ENCODE assay signal across 8 cellular contexts in the genomic region with DNA sequence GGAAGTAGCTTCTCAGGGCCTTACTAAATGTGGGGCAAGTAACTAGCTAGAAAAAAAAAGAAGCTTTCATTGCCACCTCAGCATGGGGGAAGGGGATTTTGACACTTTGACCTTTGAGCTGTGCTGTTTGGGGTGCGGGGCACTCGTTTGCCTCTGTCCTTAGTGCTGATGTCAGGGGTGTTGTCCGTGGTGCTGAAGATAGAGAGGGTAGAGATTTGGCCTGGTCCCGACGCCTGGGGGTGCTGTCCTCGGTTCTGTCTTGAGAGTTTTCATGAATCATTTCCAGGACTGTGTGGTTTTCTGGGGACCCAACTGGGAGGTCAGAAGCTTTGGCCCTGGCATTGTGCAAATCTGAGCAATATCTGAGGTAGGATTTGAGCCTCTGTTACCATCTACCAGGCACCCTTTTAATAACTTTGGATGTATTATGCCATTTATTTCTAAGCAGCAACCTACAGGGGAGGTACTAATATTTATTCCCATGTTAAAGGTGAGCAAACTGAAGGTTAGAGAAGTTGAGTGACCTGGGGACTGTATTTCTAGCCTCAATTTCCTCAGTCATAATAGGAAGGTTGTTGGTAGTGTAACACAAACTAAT.
A peak's percentile ranks its signal among the peaks of the same experiment; 100 is the strongest.
DNase-seq lines count a peak whose midpoint lies in the region; ATAC-seq and TF ChIP-seq lines count a peak whose summit lies in the region.

No MANE protein-coding gene starts in this region.

- TF ChIP-seq EP300 in Ishikawa (IDR thresholded peaks at IDR 0.05; ENCODE audit: borderline replicate concordance): no peak

- H3K4me3 Mint-ChIP-seq in type B pancreatic cell: no peak overlapping the region

- TF ChIP-seq RAD21 in Ishikawa (IDR thresholded peaks at IDR 0.05; ENCODE audit: low read depth): peak; percentile 40; the same call in 1 of the 2 replicates

- peaks cover 20% of the 10 kb centered on the region for H3K27me3 Mint-ChIP-seq in type B pancreatic cell

- no peaks in the 10 kb centered on the region for H3K36me3 ChIP-seq in BJ (ENCODE audit: control insufficient read depth, insufficient read depth, low read length)

- POLR2A ChIA-PET in BJ (lab: Charles Lee): no interaction called here

- no peak for ATAC-seq in HG03175 (IDR thresholded peaks at IDR 0.05; ENCODE audit: unreplicated experiment)

- H3K4me3 ChIP-seq in BJ (ENCODE audit: low read depth, low read length): no peak overlapping the region

- peaks cover 1% of the 10 kb centered on the region for H3K27me3 ChIP-seq in BJ (ENCODE audit: control insufficient read depth, insufficient read depth, low read length)

- H3K27ac Mint-ChIP-seq in type B pancreatic cell: no peak overlapping the region

- no peaks in the 10 kb centered on the region for H3K4me1 Mint-ChIP-seq in type B pancreatic cell (ENCODE audit: unreplicated experiment)

- no peaks in the 10 kb centered on the region for H3K9me3 Mint-ChIP-seq in type B pancreatic cell

- peak; percentile 21; the same call in 1 of the 2 replicates for TF ChIP-seq CTCF in BJ (IDR thresholded peaks at IDR 0.05; ENCODE audit: insufficient read depth, low read depth, low read length)
- peak; percentile 41 for TF ChIP-seq CTCF in type B pancreatic cell (conservative IDR thresholded peaks at IDR 0.05)

- DNase-seq in BJ (ENCODE audit: low read depth) (no peak), hepatic stellate cell (ENCODE audit: low spot score) (peak; percentile 39), type B pancreatic cell (ENCODE audit: extremely low spot score, unreplicated experiment) (no peak), COLO668 (lab: John Stamatoyannopoulos, UW; ENCODE audit: unreplicated experiment) (no peak), NCI-H345 treated with DMSO at 0.1 percent for 48 hours (lab: John Stamatoyannopoulos, UW; ENCODE audit: unreplicated experiment) (no peak)
- DNase-seq in activated CD4-positive, alpha-beta T cell treated with anti-CD3 and anti-CD28 coated beads, Interleukin-2, amount 50 U/mL, for 1 hour: peak; percentile 23

- CTCF ChIA-PET in BJ (lab: Yijun Ruan, JAX): no interaction called here

- no peaks in the 10 kb centered on the region for H3K36me3 Mint-ChIP-seq in type B pancreatic cell

TF ChIP-seq in Ishikawa, 13 proteins besides CTCF, POLR2A, EP300 and RAD21:
- TF ChIP-seq, protein P1, sequence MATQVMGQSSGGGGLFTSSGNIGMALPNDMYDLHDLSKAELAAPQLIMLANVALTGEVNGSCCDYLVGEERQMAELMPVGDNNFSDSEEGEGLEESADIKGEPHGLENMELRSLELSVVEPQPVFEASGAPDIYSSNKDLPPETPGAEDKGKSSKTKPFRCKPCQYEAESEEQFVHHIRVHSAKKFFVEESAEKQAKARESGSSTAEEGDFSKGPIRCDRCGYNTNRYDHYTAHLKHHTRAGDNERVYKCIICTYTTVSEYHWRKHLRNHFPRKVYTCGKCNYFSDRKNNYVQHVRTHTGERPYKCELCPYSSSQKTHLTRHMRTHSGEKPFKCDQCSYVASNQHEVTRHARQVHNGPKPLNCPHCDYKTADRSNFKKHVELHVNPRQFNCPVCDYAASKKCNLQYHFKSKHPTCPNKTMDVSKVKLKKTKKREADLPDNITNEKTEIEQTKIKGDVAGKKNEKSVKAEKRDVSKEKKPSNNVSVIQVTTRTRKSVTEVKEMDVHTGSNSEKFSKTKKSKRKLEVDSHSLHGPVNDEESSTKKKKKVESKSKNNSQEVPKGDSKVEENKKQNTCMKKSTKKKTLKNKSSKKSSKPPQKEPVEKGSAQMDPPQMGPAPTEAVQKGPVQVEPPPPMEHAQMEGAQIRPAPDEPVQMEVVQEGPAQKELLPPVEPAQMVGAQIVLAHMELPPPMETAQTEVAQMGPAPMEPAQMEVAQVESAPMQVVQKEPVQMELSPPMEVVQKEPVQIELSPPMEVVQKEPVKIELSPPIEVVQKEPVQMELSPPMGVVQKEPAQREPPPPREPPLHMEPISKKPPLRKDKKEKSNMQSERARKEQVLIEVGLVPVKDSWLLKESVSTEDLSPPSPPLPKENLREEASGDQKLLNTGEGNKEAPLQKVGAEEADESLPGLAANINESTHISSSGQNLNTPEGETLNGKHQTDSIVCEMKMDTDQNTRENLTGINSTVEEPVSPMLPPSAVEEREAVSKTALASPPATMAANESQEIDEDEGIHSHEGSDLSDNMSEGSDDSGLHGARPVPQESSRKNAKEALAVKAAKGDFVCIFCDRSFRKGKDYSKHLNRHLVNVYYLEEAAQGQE (IDR thresholded peaks at IDR 0.05; ENCODE audit: low read depth): peak; percentile 99
- TF ChIP-seq TEAD4 (IDR thresholded peaks at IDR 0.05) (peak; percentile 16; the same call in 1 of the 2 replicates), TAF1 (IDR thresholded peaks at IDR 0.05; ENCODE audit: low read depth) (no peak), FOXM1 (IDR thresholded peaks at IDR 0.05; ENCODE audit: borderline replicate concordance, low read depth) (no peak), CREB1 (IDR thresholded peaks at IDR 0.05; ENCODE audit: low read depth) (no peak), ZBTB7A (IDR thresholded peaks at IDR 0.05; ENCODE audit: low read depth) (peak; percentile 74; the same call in 1 of the 2 replicates)
- TF ChIP-seq, protein P2, sequence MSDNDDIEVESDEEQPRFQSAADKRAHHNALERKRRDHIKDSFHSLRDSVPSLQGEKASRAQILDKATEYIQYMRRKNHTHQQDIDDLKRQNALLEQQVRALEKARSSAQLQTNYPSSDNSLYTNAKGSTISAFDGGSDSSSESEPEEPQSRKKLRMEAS (IDR thresholded peaks at IDR 0.05): peak; percentile 65; the same call in 1 of the 2 replicates

Comparison
In these comparisons a context has a peak if more than half of its experiments do, and no peak if none do; other contexts are left out.
1. DNase-seq: peak in activated CD4-positive, alpha-beta T cell treated with anti-CD3 and anti-CD28 coated beads, Interleukin-2, amount 50 U/mL, for 1 hour (single experiment) and hepatic stellate cell (single experiment); none in BJ (single experiment), type B pancreatic cell (single experiment), COLO668 (single experiment) and NCI-H345 treated with DMSO at 0.1 percent for 48 hours (single experiment).